In genomic region chr1:151311589-151312331, GRCh38 we compare ENCODE assay signal across 9 cellular contexts. TPM values are rescaled to one million over a fixed set of nuclear protein-coding genes. Genes with fewer than 3 reads are reported as not detected.
A peak's percentile ranks its signal among the peaks of the same experiment; 100 is the strongest.
DNase-seq lines count a peak whose midpoint lies in the region; ATAC-seq and TF ChIP-seq lines count a peak whose summit lies in the region.
"Had no signal": no experiment of that assay in that cellular context is flagged by ENCODE, and none has a peak within 500 bp of the region (broad histone marks: within the 10 kb centered on the region; RNA-seq: fewer than 3 reads in every experiment).

No MANE protein-coding gene starts in this region.

- H3K9ac ChIP-seq in neural progenitor cell: no peak overlapping the region
- H3K9ac ChIP-seq in stomach smooth muscle (ENCODE audit: low read length in 2 of 2): peak overlapping the region; percentile 42 to 51

- H3K79me2 ChIP-seq in neural progenitor cell (ENCODE audit: low read depth): peaks cover 7% of the 10 kb centered on the region

- TF ChIP-seq CTCF in AG04449 (IDR thresholded peaks at IDR 0.05; ENCODE audit: insufficient read depth, low read length, missing control alignments): no peak
- no peak for TF ChIP-seq CTCF in neural progenitor cell (IDR thresholded peaks at IDR 0.05)

- no peak overlapping the region for H2AFZ ChIP-seq in neural progenitor cell (replicated peaks)

- TF ChIP-seq POLR2A in GM18505 (IDR thresholded peaks at IDR 0.05; ENCODE audit: borderline replicate concordance, extremely low read depth, insufficient read depth, insufficient read length): no peak

- peak overlapping the region; percentile 39 for H3K27ac Mint-ChIP-seq in neural progenitor cell

- H3K4me3 ChIP-seq in AG04449 (ENCODE audit: low read depth, low read length) (no peak overlapping the region), neural progenitor cell (no peak overlapping the region), stomach smooth muscle (ENCODE audit: low read length in 2 of 2) (peak overlapping the region in 1 of 2 donors; percentile 3)

- H3K27ac ChIP-seq in epithelial cell of prostate (peak overlapping the region; percentile 89), neural progenitor cell (no peak overlapping the region), stomach smooth muscle (ENCODE audit: low read length) (peak overlapping the region; percentile 76)

- DNase-seq in AG04449 (ENCODE audit: low read depth, low spot score) (peak; percentile 95), M059J (ENCODE audit: low read depth) (peak; percentile 100), epithelial cell of prostate (ENCODE audit: low read depth, low spot score) (peak; percentile 97), neural progenitor cell (ENCODE audit: low spot score) (no peak), NCI-H524 treated with DMSO at 0.1 percent for 48 hours (lab: John Stamatoyannopoulos, UW) (no peak)
- peak; percentile 77 for DNase-seq in activated CD8-positive, alpha-beta memory T cell treated with anti-CD3 and anti-CD28 coated beads, Interleukin-2, amount 50 U/mL, for 24 hours (ENCODE audit: extremely low read depth)
- DNase-seq: naive B cell had no signal

- H3K4me1 Mint-ChIP-seq in neural progenitor cell: peaks cover 33% of the 10 kb centered on the region

- peaks cover 2% of the 10 kb centered on the region for H3K27me3 Mint-ChIP-seq in neural progenitor cell (ENCODE audit: insufficient read depth, low read depth)
- H3K27me3 Mint-ChIP-seq: naive B cell had no signal

- H3K9me3 Mint-ChIP-seq in neural progenitor cell: no peaks in the 10 kb centered on the region
- H3K9me3 Mint-ChIP-seq: naive B cell had no signal

- H3K36me3 ChIP-seq in neural progenitor cell (no peaks in the 10 kb centered on the region), stomach smooth muscle (ENCODE audit: control insufficient read depth in 2 of 2, insufficient read depth in 2 of 2, low read length in 2 of 2) (peaks cover 47 to 58% of the 10 kb centered on the region in 2 donors)

- peaks cover 7% of the 10 kb centered on the region for H4K20me1 ChIP-seq in neural progenitor cell (ENCODE audit: low read depth)

- H3K4me3 Mint-ChIP-seq in neural progenitor cell: peak overlapping the region; percentile 11
- H3K4me3 Mint-ChIP-seq: naive B cell had no signal

- POLR2A ChIA-PET in AG04449 (lab: Yijun Ruan, JAX): interaction anchor here (0.6 to 4.2 kb wide), 3 partner anchors 16 to 110 kb away, joined by 3 to 28 read pairs (median 5); partner anchors contain the start of genes PI4KB and ZNF687

- no peaks in the 10 kb centered on the region for H3K27me3 ChIP-seq in neural progenitor cell
- H3K27me3 ChIP-seq in stomach smooth muscle (ENCODE audit: control insufficient read depth in 1 of 2, insufficient read depth in 2 of 2, low read length in 2 of 2): no peaks in the 10 kb centered on the region

- no peak overlapping the region for H3K4me2 ChIP-seq in neural progenitor cell

- H3K4me1 ChIP-seq in neural progenitor cell (peaks cover 25% of the 10 kb centered on the region), stomach smooth muscle (ENCODE audit: control insufficient read depth, insufficient read depth, low read length) (peaks cover 49% of the 10 kb centered on the region)

- no peak for ATAC-seq in GM18505 (IDR thresholded peaks at IDR 0.05; ENCODE audit: unreplicated experiment)

- H3F3A ChIP-seq in neural progenitor cell (ENCODE audit: low read depth): peaks cover 24% of the 10 kb centered on the region

- H3K9me3 ChIP-seq in neural progenitor cell (ENCODE audit: low read depth) (no peaks in the 10 kb centered on the region), stomach smooth muscle (ENCODE audit: control insufficient read depth in 2 of 2, low read length in 2 of 2) (no peaks in the 10 kb centered on the region)

- peaks cover 41% of the 10 kb centered on the region for H3K36me3 Mint-ChIP-seq in neural progenitor cell

- CTCF ChIA-PET in AG04449 (lab: Yijun Ruan, JAX): interaction anchor here (0.8 to 27.8 kb wide), 10 partner anchors 9 to 113 kb away, joined by 3 to 748 read pairs (median 18); partner anchors contain the start of genes PI4KB and RFX5

RNA-seq across cellular contexts. Expression of gene PI4KB, which starts 15.5 kb away (rescaled TPM):
- total RNA-seq in M059J (2014; rRNA removed; shearing (Covaris generic)): 40.7 and 52.2 TPM in 2 replicates
- 19.0 and 33.5 TPM in 2 replicates for total RNA-seq in neural progenitor cell (ENCODE audit: low replicate concordance)

RNA-seq across cellular contexts. Expression of gene ZNF687, which starts 29.7 kb away (rescaled TPM):
- 14.3 and 27.3 TPM in 2 replicates for total RNA-seq in M059J (2014; rRNA removed; shearing (Covaris generic))
- total RNA-seq in neural progenitor cell (ENCODE audit: low replicate concordance): 20.2 and 43.1 TPM in 2 replicates

RNA-seq across cellular contexts. Expression of gene RFX5, which starts 35.3 kb away (rescaled TPM):
- 57.6 and 67.2 TPM in 2 replicates for total RNA-seq in M059J (2014; rRNA removed; shearing (Covaris generic))
- total RNA-seq in neural progenitor cell (ENCODE audit: low replicate concordance): 87.5 and 108 TPM in 2 replicates

RNA-seq across cellular contexts. Expression of gene PSMD4, which starts 57.2 kb away (rescaled TPM):
- 285 and 291 TPM in 2 replicates for total RNA-seq in M059J (2014; rRNA removed; shearing (Covaris generic))
- total RNA-seq in neural progenitor cell (ENCODE audit: low replicate concordance): 123 and 162 TPM in 2 replicates

Comparison
In these comparisons a context has a peak if more than half of its experiments do, and no peak if none do; other contexts are left out.
1. DNase-seq: peak in AG04449 (single experiment), M059J (single experiment), activated CD8-positive, alpha-beta memory T cell treated with anti-CD3 and anti-CD28 coated beads, Interleukin-2, amount 50 U/mL, for 24 hours (single experiment) and epithelial cell of prostate (single experiment); none in neural progenitor cell (single experiment) and NCI-H524 treated with DMSO at 0.1 percent for 48 hours (single experiment).